ENCODE assay signal across 1 cellular context in genomic region chr17:19255279-19255678, GRCh38.
TF ChIP-seq lines count a peak whose summit lies in the region.

No MANE protein-coding gene starts in this region.

TF ChIP-seq in HEK293, 187 proteins besides CTCF, POLR2A, EP300 and RAD21 (continued from another document and continues in another):
- TF ChIP-seq ZNF148 (tag by site-specific recombination; IDR thresholded peaks at IDR 0.05; ENCODE audit: borderline replicate concordance): no peak
- TF ChIP-seq KLF16 (tag by site-specific recombination; IDR thresholded peaks at IDR 0.05): no peak
- no peak for TF ChIP-seq ZNF549 (tag by site-specific recombination; IDR thresholded peaks at IDR 0.05)
- peak; percentile 96 for TF ChIP-seq ZNF510 (tag by site-specific recombination; IDR thresholded peaks at IDR 0.05; ENCODE audit: insufficient replicate concordance)
- peak; percentile 84 for TF ChIP-seq RBAK (tag by site-specific recombination; IDR thresholded peaks at IDR 0.05)
- 0 out of 2 replicates have a peak, but pooled peaks have one; percentile 14 for TF ChIP-seq PRDM4 (tag by site-specific recombination; IDR thresholded peaks at IDR 0.05)
- peak; percentile 88 for TF ChIP-seq ZNF629 (tag by site-specific recombination; IDR thresholded peaks at IDR 0.05)
- TF ChIP-seq ZNF19 (tag by site-specific recombination; IDR thresholded peaks at IDR 0.05; ENCODE audit: low read depth): peak; percentile 93; the same call in 1 of the 2 replicates
- no peak for TF ChIP-seq PRDM10 (tag by site-specific recombination; IDR thresholded peaks at IDR 0.05)
- TF ChIP-seq ZNF707 (tag by site-specific recombination; IDR thresholded peaks at IDR 0.05): no peak
- TF ChIP-seq PRDM1 (tag by site-specific recombination; IDR thresholded peaks at IDR 0.05): no peak
- TF ChIP-seq ZBTB20 (tag by site-specific recombination; IDR thresholded peaks at IDR 0.05): no peak
- no peak for TF ChIP-seq ZFP69B (tag by site-specific recombination; IDR thresholded peaks at IDR 0.05)
- no peak for TF ChIP-seq YY2 (tag by site-specific recombination; IDR thresholded peaks at IDR 0.05)
- no peak for TF ChIP-seq ELK4 (IDR thresholded peaks at IDR 0.05; ENCODE audit: borderline replicate concordance, low read depth, low read length)
- peak; percentile 75; the same call in 1 of the 2 replicates for TF ChIP-seq BCL11B (tag by site-specific recombination; IDR thresholded peaks at IDR 0.05; ENCODE audit: low read depth)
- no peak for TF ChIP-seq ATF2 (tag by site-specific recombination; IDR thresholded peaks at IDR 0.05; ENCODE audit: low read depth)
- no peak for TF ChIP-seq ZNF785 (tag by site-specific recombination; IDR thresholded peaks at IDR 0.05)
- TF ChIP-seq KLF9 (tag by site-specific recombination; IDR thresholded peaks at IDR 0.05; ENCODE audit: low read depth): no peak
- TF ChIP-seq ZNF624 (tag by site-specific recombination; IDR thresholded peaks at IDR 0.05): no peak
- TF ChIP-seq ZNF335 (tag by site-specific recombination; conservative IDR thresholded peaks at IDR 0.05): no peak
- TF ChIP-seq ZNF544 (tag by site-specific recombination; IDR thresholded peaks at IDR 0.05): no peak
- TF ChIP-seq FEZF1 (tag by site-specific recombination; IDR thresholded peaks at IDR 0.05): no peak; the same call in 1 of the 2 replicates
- peak; percentile 96 for TF ChIP-seq ZBTB1 (tag by site-specific recombination; IDR thresholded peaks at IDR 0.05)
- peak; percentile 99 for TF ChIP-seq ZNF518A (tag by site-specific recombination; conservative IDR thresholded peaks at IDR 0.05; ENCODE audit: low read depth)
- no peak for TF ChIP-seq ZNF596 (tag by site-specific recombination; IDR thresholded peaks at IDR 0.05)
- peak; percentile 83 for TF ChIP-seq ZNF223 (tag by site-specific recombination; IDR thresholded peaks at IDR 0.05)
- TF ChIP-seq ZNF391 (tag by site-specific recombination; IDR thresholded peaks at IDR 0.05; ENCODE audit: borderline replicate concordance, low read depth): no peak
- TF ChIP-seq MYNN (tag by site-specific recombination; IDR thresholded peaks at IDR 0.05; ENCODE audit: borderline replicate concordance): peak; percentile 72; the same call in 1 of the 2 replicates
- TF ChIP-seq ZNF48 (tag by site-specific recombination; IDR thresholded peaks at IDR 0.05): no peak
- TF ChIP-seq WT1 (tag by site-specific recombination; IDR thresholded peaks at IDR 0.05): 0 out of 2 replicates have a peak, but pooled peaks have one; percentile 38
- peak; percentile 71; the same call in 1 of the 2 replicates for TF ChIP-seq ZNF610 (tag by site-specific recombination; IDR thresholded peaks at IDR 0.05; ENCODE audit: borderline replicate concordance)
- peak; percentile 90 for TF ChIP-seq ZNF580 (tag by site-specific recombination; IDR thresholded peaks at IDR 0.05)
- no peak for TF ChIP-seq ZNF37A (tag by site-specific recombination; IDR thresholded peaks at IDR 0.05)
- TF ChIP-seq SP3 (tag by site-specific recombination; IDR thresholded peaks at IDR 0.05): peak; percentile 49; the same call in 1 of the 2 replicates
- TF ChIP-seq ZNF548 (tag by site-specific recombination; IDR thresholded peaks at IDR 0.05): no peak
- peak; percentile 67; the same call in 1 of the 2 replicates for TF ChIP-seq ZNF362 (tag by site-specific recombination; IDR thresholded peaks at IDR 0.05)
- no peak for TF ChIP-seq ZNF677 (tag by site-specific recombination; IDR thresholded peaks at IDR 0.05)
- no peak for TF ChIP-seq ZNF473 (tag by site-specific recombination; IDR thresholded peaks at IDR 0.05)
- TF ChIP-seq ZNF174 (tag by site-specific recombination; IDR thresholded peaks at IDR 0.05): no peak
- no peak for TF ChIP-seq SP2 (tag by site-specific recombination; IDR thresholded peaks at IDR 0.05)
- TF ChIP-seq ZNF341 (tag by site-specific recombination; IDR thresholded peaks at IDR 0.05; ENCODE audit: low read depth): peak; percentile 55; the same call in 1 of the 2 replicates
- peak; percentile 98 for TF ChIP-seq ZFP37 (tag by site-specific recombination; IDR thresholded peaks at IDR 0.05)
- TF ChIP-seq ZNF169 (tag by site-specific recombination; IDR thresholded peaks at IDR 0.05): no peak
- no peak for TF ChIP-seq HOXD13 (CRISPR knock-in tag; IDR thresholded peaks at IDR 0.05; ENCODE audit: borderline replicate concordance)
- TF ChIP-seq ZNF404 (tag by site-specific recombination; IDR thresholded peaks at IDR 0.05): peak; percentile 99
- TF ChIP-seq ZFP41 (tag by site-specific recombination; IDR thresholded peaks at IDR 0.05; ENCODE audit: borderline replicate concordance): no peak
